Comparison of ENCODE assay signal across 9 cellular contexts in genomic region chr15:39969871-39970270, GRCh38. TPM values are rescaled to one million over a fixed set of nuclear protein-coding genes. Genes with fewer than 3 reads are reported as not detected.
DNase-seq lines count a peak whose midpoint lies in the region; ATAC-seq, FAIRE-seq and TF ChIP-seq lines count a peak whose summit lies in the region.
"Had no signal": no experiment of that assay in that cellular context is flagged by ENCODE, and none has a peak within 500 bp of the region (broad histone marks: within the 10 kb centered on the region; RNA-seq: fewer than 3 reads in every experiment).

No MANE protein-coding gene starts in this region.

- H3K4me1 ChIP-seq in A673 (ENCODE audit: insufficient read depth, low read length, poor library complexity, severe bottlenecking), result peaks cover 12% of the 10 kb centered on the region

- H3K4me3 ChIP-seq in A673 (ENCODE audit: low read depth, low read length, poor library complexity, severe bottlenecking) (no peak overlapping the region), astrocyte of the cerebellum (ENCODE audit: low read depth, low read length) (no peak overlapping the region)

- intact Hi-C loops in A673 (cut with micrococcal nuclease; ENCODE audit: unreplicated experiment), result no loop called here

- no peak for ATAC-seq in HG02763 (IDR thresholded peaks at IDR 0.05; ENCODE audit: unreplicated experiment)

- no peaks in the 10 kb centered on the region for H3K9me3 ChIP-seq in A673 (ENCODE audit: low read depth, low read length, poor library complexity, severe bottlenecking)

- in situ Hi-C loops in astrocyte of the cerebellum (cut with HindIII; ENCODE audit: low sequenced_read_pairs), result no loop called here

- CTCF ChIA-PET in A673 (lab: Charles Lee), result no interaction called here

- no peak overlapping the region for H3K27ac ChIP-seq in A673 (ENCODE audit: low read depth, low read length, poor library complexity, severe bottlenecking)

- H3K27me3 ChIP-seq in A673 (replicated peaks; ENCODE audit: insufficient read depth, low read depth, low read length, poor library complexity), result no peaks in the 10 kb centered on the region

- H3K36me3 ChIP-seq in A673 (ENCODE audit: insufficient read depth, low read length, poor library complexity, severe bottlenecking), result peaks cover 33% of the 10 kb centered on the region

- DNase-seq in A673 (ENCODE audit: low spot score) (peak; percentile 87), H54 (ENCODE audit: insufficient read length, low spot score) (peak; percentile 6), astrocyte of the cerebellum (ENCODE audit: low read depth) (peak; percentile 81), kidney glomerular epithelial cell (lab: John Stamatoyannopoulos, UW) (peak; percentile 32), SW 1271 (lab: John Stamatoyannopoulos, UW) (no peak), NCI-H2029 treated with DMSO at 0.1 percent for 48 hours (lab: John Stamatoyannopoulos, UW) (no peak)
- DNase-seq in effector CD8-positive, alpha-beta T cell (lab: John Stamatoyannopoulos, UW), result no peak
- DNase-seq: NCI-H1694 treated with DMSO at 0.1 percent for 48 hours had no signal

- TF ChIP-seq CTCF in A673 (conservative IDR thresholded peaks at IDR 0.05; ENCODE audit: low read depth, low read length) (no peak), astrocyte of the cerebellum (IDR thresholded peaks at IDR 0.05; ENCODE audit: low read depth, low read length, missing control alignments) (no peak)

- POLR2A ChIA-PET in A673 (lab: Charles Lee; ENCODE audit: low non-redundant PET), result interaction anchor here (0.5 kb wide), 1 partner anchor 39 kb away, joined by 14 read pairs; no protein-coding TSS in a partner anchor

- BruUV-seq in A673 (replicated peaks; lab: Mats Ljungman, UMichigan), result no TSS peak

- peak; percentile 91 for FAIRE-seq in H54 (lab: Jason Lieb, UNC)

- TF ChIP-seq POLR2A in H54 (IDR thresholded peaks at IDR 0.05; ENCODE audit: low read depth, low read length), result no peak

RNA-seq across cellular contexts. Expression of gene EIF2AK4, which starts 36.0 kb away (rescaled TPM):
- total RNA-seq in A673 (2021), result 45.3 and 45.6 TPM in 2 replicates

RNA-seq across cellular contexts. Expression of gene GPR176, which starts 49.8 kb away (rescaled TPM):
- 5.4 and 5.6 TPM in 2 replicates for total RNA-seq in A673 (2021)

Comparison
In these comparisons a context has a peak if more than half of its experiments do, and no peak if none do; other contexts are left out.
1. DNase-seq: peak in A673 (single experiment), H54 (single experiment), astrocyte of the cerebellum (single experiment) and kidney glomerular epithelial cell (single experiment); none in SW 1271 (0 of 2), NCI-H2029 treated with DMSO at 0.1 percent for 48 hours (single experiment) and effector CD8-positive, alpha-beta T cell (single experiment).